8 cellular contexts compared by ENCODE assay signal in genomic region chr11:46197421-46197820, GRCh38.
"Had no signal": no experiment of that assay in that cellular context is flagged by ENCODE, and none has a peak within 500 bp of the region (broad histone marks: within the 10 kb centered on the region; RNA-seq: fewer than 3 reads in every experiment).

No MANE protein-coding gene starts in this region.

- DNase-seq: GDM1, GF-D8 had no signal

- H3K4me3 ChIP-seq: GM12878 had no signal

- ATAC-seq: GM12878 had no signal

- FAIRE-seq: G401.6, GM12878, GM12891, GM12892, GM18507, GM19239 had no signal
